ENCODE assay signal across 12 cellular contexts in genomic region chr2:127486247-127486912, GRCh38. TPM values are rescaled to one million over a fixed set of nuclear protein-coding genes. Genes with fewer than 3 reads are reported as not detected.
DNase-seq lines count a peak whose midpoint lies in the region; ATAC-seq and TF ChIP-seq lines count a peak whose summit lies in the region.
"Had no signal": no experiment of that assay in that cellular context is flagged by ENCODE, and none has a peak within 500 bp of the region (broad histone marks: within the 10 kb centered on the region; RNA-seq: fewer than 3 reads in every experiment).

No MANE protein-coding gene starts in this region.

- no peak for TF ChIP-seq CTCF in CD14-positive monocyte (IDR thresholded peaks at IDR 0.05)
- no peak for TF ChIP-seq CTCF in Loucy (conservative IDR thresholded peaks at IDR 0.05; ENCODE audit: low read length)
- no peak for TF ChIP-seq CTCF in lower lobe of right lung (IDR thresholded peaks at IDR 0.05)

- no peak for ATAC-seq in activated T-helper 17 cell treated with anti-CD3 and anti-CD28 coated beads, Interleukin-2, amount 50 U/mL, for 72 hours (replicated peaks)
- ATAC-seq in lower lobe of right lung = peak; percentile 60 to 66

- H3K9me3 Mint-ChIP-seq in CD14-positive monocyte = peaks cover 0 to 2% (median 0%) of the 10 kb centered on the region in 7 donors
- no peaks in the 10 kb centered on the region for H3K9me3 Mint-ChIP-seq in activated T-helper 17 cell treated with anti-CD3 and anti-CD28 coated beads, Interleukin-2, amount 50 U/mL, for 72 hours

- peaks cover 18% of the 10 kb centered on the region for H4K20me1 ChIP-seq in Loucy (ENCODE audit: insufficient read depth, low read length, poor library complexity, severe bottlenecking)

- peaks cover 8% of the 10 kb centered on the region for H3F3A ChIP-seq in Loucy (ENCODE audit: low read depth)

- no peaks in the 10 kb centered on the region for H3K79me2 ChIP-seq in Loucy (ENCODE audit: insufficient read depth, low read length)

- H3K9me3 ChIP-seq in Loucy (ENCODE audit: insufficient read depth, low read depth, low read length) (no peaks in the 10 kb centered on the region), lower lobe of right lung (no peaks in the 10 kb centered on the region)
- H3K9me3 ChIP-seq: thyroid gland had no signal

- H3K4me3 ChIP-seq in Loucy (ENCODE audit: low read length, poor library complexity, severe bottlenecking) (peak overlapping the region; percentile 48), lower lobe of right lung (no peak overlapping the region)
- H3K4me3 ChIP-seq: thyroid gland had no signal

- H3K27ac ChIP-seq in lower lobe of right lung = no peak overlapping the region

- H3K4me1 ChIP-seq in Loucy (ENCODE audit: insufficient read depth, low read length, poor library complexity, severe bottlenecking) (peaks cover 24% of the 10 kb centered on the region), lower lobe of right lung (peaks cover 10% of the 10 kb centered on the region)

- peak overlapping the region; percentile 46 to 85 (median 61) for H3K27ac Mint-ChIP-seq in CD14-positive monocyte
- peak overlapping the region; percentile 61 for H3K27ac Mint-ChIP-seq in activated T-helper 17 cell treated with anti-CD3 and anti-CD28 coated beads, Interleukin-2, amount 50 U/mL, for 72 hours

- H3K36me3 Mint-ChIP-seq in CD14-positive monocyte = peaks cover 76 to 94% of the 10 kb centered on the region in 2 donors
- H3K36me3 Mint-ChIP-seq in activated T-helper 17 cell treated with anti-CD3 and anti-CD28 coated beads, Interleukin-2, amount 50 U/mL, for 72 hours (ENCODE audit: low read depth) = peaks cover 100% of the 10 kb centered on the region

- H3K9ac ChIP-seq in Loucy (ENCODE audit: low read depth, low read length, poor library complexity, severe bottlenecking) = peak overlapping the region; percentile 12

- intact Hi-C loops in CD14-positive monocyte (cut with micrococcal nuclease) (loop anchor here (10.0 kb wide), 2 partner anchors 152 to 162 kb away; no protein-coding TSS in a partner anchor), lower lobe of right lung (cut with DNase I) (loop anchor here (10.0 kb wide), 1 partner anchor 162 kb away; no protein-coding TSS in a partner anchor)

- H3K4me3 Mint-ChIP-seq in CD14-positive monocyte = no peak overlapping the region
- H3K4me3 Mint-ChIP-seq in activated T-helper 17 cell treated with anti-CD3 and anti-CD28 coated beads, Interleukin-2, amount 50 U/mL, for 72 hours = no peak overlapping the region

- H3K4me1 Mint-ChIP-seq in CD14-positive monocyte = peaks cover 31% of the 10 kb centered on the region
- H3K4me1 Mint-ChIP-seq in activated T-helper 17 cell treated with anti-CD3 and anti-CD28 coated beads, Interleukin-2, amount 50 U/mL, for 72 hours = peaks cover 20% of the 10 kb centered on the region

- no peaks in the 10 kb centered on the region for H3K9me2 ChIP-seq in Loucy (replicated peaks; ENCODE audit: low read depth, low read length)

- H3K36me3 ChIP-seq in Loucy (ENCODE audit: insufficient read depth, low read length) (peaks cover 87% of the 10 kb centered on the region), lower lobe of right lung (peaks cover 98% of the 10 kb centered on the region)

- H3K27me3 Mint-ChIP-seq in CD14-positive monocyte (ENCODE audit: low read depth in 3 of 3) = peaks cover 0 to 1% (median 0%) of the 10 kb centered on the region in 3 donors
- no peaks in the 10 kb centered on the region for H3K27me3 Mint-ChIP-seq in activated T-helper 17 cell treated with anti-CD3 and anti-CD28 coated beads, Interleukin-2, amount 50 U/mL, for 72 hours

- DNase-seq in CD14-positive monocyte (ENCODE audit: low spot score) (no peak), lower lobe of right lung (no peak), COLO668 (lab: John Stamatoyannopoulos, UW; ENCODE audit: unreplicated experiment) (no peak), H4 (ENCODE audit: low spot score) (no peak), C1 segment of cervical spinal cord (lab: John Stamatoyannopoulos, UW) (no peak)
- DNase-seq in effector CD4-positive, alpha-beta T cell = no peak
- DNase-seq: foreskin melanocyte, NCI-H510A treated with DMSO at 0.1 percent for 48 hours, Right ventricle myocardium superior, thyroid gland had no signal

- H3K27me3 ChIP-seq in Loucy (ENCODE audit: insufficient read depth, low read length, poor library complexity, severe bottlenecking) (no peaks in the 10 kb centered on the region), lower lobe of right lung (ENCODE audit: low read depth) (no peaks in the 10 kb centered on the region)
- H3K27me3 ChIP-seq: thyroid gland had no signal

- no peak overlapping the region for H2AFZ ChIP-seq in Loucy (ENCODE audit: low read length)

- peak overlapping the region; percentile 67 for H3K4me2 ChIP-seq in Loucy (ENCODE audit: low read depth, low read length, poor library complexity, severe bottlenecking)

RNA-seq across cellular contexts. Expression of gene IWS1, which starts 39.9 kb away (rescaled TPM):
- 10 to 100 TPM in 1 of 2 donors, 1 to 10 TPM in 1; 7.9 to 15.6 TPM for polyA plus RNA-seq in CD14-positive monocyte
- 10 to 100 TPM; 33.3 to 43.8 TPM for total RNA-seq in activated T-helper 17 cell treated with anti-CD3 and anti-CD28 coated beads, Interleukin-2, amount 50 U/mL, for 72 hours
- total RNA-seq in lower lobe of right lung = 36.7 TPM
- total RNA-seq in H4 (2014; rRNA removed; shearing (Covaris generic)) = 39.9 and 41.2 TPM in 2 replicates

RNA-seq across cellular contexts. Expression of gene MYO7B, which starts 49.1 kb away (rescaled TPM):
- 1 to 10 TPM; 7.3 to 9.0 TPM for polyA plus RNA-seq in CD14-positive monocyte
- total RNA-seq in activated T-helper 17 cell treated with anti-CD3 and anti-CD28 coated beads, Interleukin-2, amount 50 U/mL, for 72 hours = under 1 TPM; 0.16 to 0.19 TPM
- 5.2 TPM for total RNA-seq in lower lobe of right lung
- 0.48 TPM in 1 of 2 replicates, not detected in the other for total RNA-seq in H4 (2014; rRNA removed; shearing (Covaris generic))
